ENCODE assay signal across 26 cellular contexts in genomic region chr2:97928591-97928990, GRCh38.
"Had no signal": no experiment of that assay in that cellular context is flagged by ENCODE, and none has a peak within 500 bp of the region (broad histone marks: within the 10 kb centered on the region; RNA-seq: fewer than 3 reads in every experiment).

No MANE protein-coding gene starts in this region.

- H3K27ac ChIP-seq: adrenal gland, body of pancreas, coronary artery, dorsolateral prefrontal cortex, left ventricle myocardium inferior, ovary, right lobe of liver, uterus had no signal

- H3K9me3 ChIP-seq: adrenal gland, body of pancreas, left ventricle myocardium inferior, mucosa of descending colon, ovary, right lobe of liver, uterus had no signal

- H3K4me3 Mint-ChIP-seq: activated naive CD4-positive, alpha-beta T cell treated with anti-CD3 and anti-CD28 coated beads for 36 hours; activated naive CD8-positive, alpha-beta T cell treated with anti-CD3 and anti-CD28 coated beads for 36 hours; activated T-helper 1 cell treated with anti-CD3 and anti-CD28 coated beads, Interleukin-12 subunit alpha, Interleukin-12 subunit beta, Interleukin-2, Interleukin-4 antibody, amounts not matched to agents 30 ng/mL and 10 ng/mL and 1 ng/mL, durations not matched to agents 14 hours and 24 hours and 36 hours; stimulated activated naive CD8-positive, alpha-beta T cell treated with anti-CD3 and anti-CD28 coated beads, Interleukin-15, amount 100 ng/mL, for 72 hours; type B pancreatic cell had no signal

- ATAC-seq: body of pancreas; mucosa of descending colon; right lobe of liver; stimulated activated naive CD8-positive, alpha-beta T cell treated with anti-CD3 and anti-CD28 coated beads, Interleukin-15, amount 100 ng/mL, for 72 hours had no signal

- H3K36me3 ChIP-seq: adrenal gland, ovary, uterus had no signal

- H3K27ac Mint-ChIP-seq: activated naive CD4-positive, alpha-beta T cell treated with anti-CD3 and anti-CD28 coated beads for 36 hours; activated naive CD8-positive, alpha-beta T cell treated with anti-CD3 and anti-CD28 coated beads for 36 hours; activated T-helper 1 cell treated with anti-CD3 and anti-CD28 coated beads, Interleukin-12 subunit alpha, Interleukin-12 subunit beta, Interleukin-2, Interleukin-4 antibody, amounts not matched to agents 30 ng/mL and 10 ng/mL and 1 ng/mL, durations not matched to agents 14 hours and 24 hours and 36 hours; progenitor cell of endocrine pancreas; stimulated activated naive CD8-positive, alpha-beta T cell treated with anti-CD3 and anti-CD28 coated beads, Interleukin-15, amount 100 ng/mL, for 72 hours; type B pancreatic cell had no signal

- H3K27me3 Mint-ChIP-seq: activated naive CD8-positive, alpha-beta T cell treated with anti-CD3 and anti-CD28 coated beads for 36 hours; progenitor cell of endocrine pancreas; stimulated activated naive CD8-positive, alpha-beta T cell treated with anti-CD3 and anti-CD28 coated beads, Interleukin-15, amount 100 ng/mL, for 72 hours; type B pancreatic cell had no signal

- DNase-seq: activated CD4-positive, alpha-beta T cell treated with anti-CD3 and anti-CD28 coated beads for 48 hours; activated CD4-positive, alpha-beta T cell treated with anti-CD3 and anti-CD28 coated beads, Interleukin-2, amount 50 U/mL, for 48 hours; activated CD8-positive, alpha-beta memory T cell treated with anti-CD3 and anti-CD28 coated beads for 24 hours; activated effector memory CD4-positive, alpha-beta T cell treated with anti-CD3 and anti-CD28 coated beads, Interleukin-2, amount 50 U/mL, for 16 hours; activated naive CD4-positive, alpha-beta T cell treated with anti-CD3 and anti-CD28 coated beads for 36 hours; activated naive CD8-positive, alpha-beta T cell treated with anti-CD3 and anti-CD28 coated beads for 36 hours; activated T-cell treated with anti-CD3 and anti-CD28 coated beads, Interleukin-2, amount 50 U/mL, for 1 hour; adrenal gland; aorta; body of pancreas; effector memory CD4-positive, alpha-beta T cell; left ventricle myocardium inferior; mucosa of descending colon; ovary; right lobe of liver; stimulated activated CD4-positive, alpha-beta T cell treated with anti-CD3 and anti-CD28 coated beads, Interleukin-12 subunit alpha, Interleukin-12 subunit beta, amount 100 ng/mL, for 4 hours; stimulated activated CD4-positive, alpha-beta T cell treated with anti-CD3 and anti-CD28 coated beads, Interleukin-4, amount 100 ng/mL, for 1 hour; stimulated activated naive CD8-positive, alpha-beta T cell treated with anti-CD3 and anti-CD28 coated beads, Interleukin-15, amount 100 ng/mL, for 72 hours; substantia nigra; uterus had no signal

- H3K4me3 ChIP-seq: adrenal gland, body of pancreas, coronary artery, dorsolateral prefrontal cortex, left ventricle myocardium inferior, lung, mucosa of descending colon, ovary, right lobe of liver, uterus had no signal

- H3K27me3 ChIP-seq: adrenal gland, body of pancreas, dorsolateral prefrontal cortex, ovary, right lobe of liver, uterus had no signal

- H3K9me3 Mint-ChIP-seq: activated T-helper 1 cell treated with anti-CD3 and anti-CD28 coated beads, Interleukin-12 subunit alpha, Interleukin-12 subunit beta, Interleukin-2, Interleukin-4 antibody, amounts not matched to agents 30 ng/mL and 10 ng/mL and 1 ng/mL, durations not matched to agents 14 hours and 24 hours and 36 hours; stimulated activated naive CD8-positive, alpha-beta T cell treated with anti-CD3 and anti-CD28 coated beads, Interleukin-15, amount 100 ng/mL, for 72 hours; type B pancreatic cell had no signal
